Comparison of ENCODE assay signal across 9 cellular contexts in genomic region chr11:44309483-44310197, GRCh38. TPM values are rescaled to one million over a fixed set of nuclear protein-coding genes. Genes with fewer than 3 reads are reported as not detected.
A peak's percentile ranks its signal among the peaks of the same experiment; 100 is the strongest.
DNase-seq lines count a peak whose midpoint lies in the region; TF ChIP-seq lines count a peak whose summit lies in the region.
"Had no signal": no experiment of that assay in that cellular context is flagged by ENCODE, and none has a peak within 500 bp of the region (broad histone marks: within the 10 kb centered on the region; RNA-seq: fewer than 3 reads in every experiment).

ALX4 (minus strand) TSS chr11:44310139; CDS start chr11:44310062, 77 bp downstream.

- peak; percentile 9 for DNase-seq in NCI-H1105 (lab: John Stamatoyannopoulos, UW)
- no peak for DNase-seq in NCI-H1105 treated with DMSO at 0.1 percent for 48 hours (lab: John Stamatoyannopoulos, UW)
- DNase-seq in Peyer's patch = no peak
- peak; percentile 33 for DNase-seq in epithelial cell of esophagus (ENCODE audit: low read depth)
- DNase-seq in LoVo (ENCODE audit: low spot score) = no peak
- no peak for DNase-seq in AML-193 (lab: John Stamatoyannopoulos, UW)
- DNase-seq in SHP77 (lab: John Stamatoyannopoulos, UW) = no peak

- H3K36me3 ChIP-seq in Peyer's patch (no peaks in the 10 kb centered on the region), parathyroid adenoma (ENCODE audit: control insufficient read depth, insufficient read depth, low read length) (no peaks in the 10 kb centered on the region)

- H3K4me3 ChIP-seq in Peyer's patch (peak within 1 kb of the TSS in 3 of 4 donors; percentile 18 to 27 (median 26)), epithelial cell of esophagus (ENCODE audit: low read length) (no peak within 1 kb of the TSS), parathyroid adenoma (ENCODE audit: low read depth, low read length) (peak within 1 kb of the TSS; percentile 20)

- H3K9ac ChIP-seq in parathyroid adenoma = no peak within 1 kb of the TSS

- H3K79me2 ChIP-seq in parathyroid adenoma = no peaks in the 10 kb centered on the region

- peak within 1 kb of the TSS; percentile 45 for H3K4me2 ChIP-seq in parathyroid adenoma (ENCODE audit: low read length)

- H3K27me3 ChIP-seq in Peyer's patch (peaks cover 0 to 71% of the 10 kb centered on the region in 2 donors), parathyroid adenoma (ENCODE audit: control insufficient read depth, insufficient read depth, low read length) (peaks cover 5% of the 10 kb centered on the region)

- no peaks in the 10 kb centered on the region for H3K9me3 ChIP-seq in Peyer's patch
- no peaks in the 10 kb centered on the region for H3K9me3 ChIP-seq in parathyroid adenoma (ENCODE audit: control insufficient read depth, low read length)

- H3K4me1 ChIP-seq in Peyer's patch = peaks cover 0 to 34% (median 16%) of the 10 kb centered on the region in 4 donors
- no peaks in the 10 kb centered on the region for H3K4me1 ChIP-seq in parathyroid adenoma

- TF ChIP-seq POLR2A in Peyer's patch (IDR thresholded peaks at IDR 0.05) = no peak

- peak within 1 kb of the TSS; percentile 33 for H2AFZ ChIP-seq in parathyroid adenoma

- no peak for TF ChIP-seq CTCF in Peyer's patch (IDR thresholded peaks at IDR 0.05)
- no peak for TF ChIP-seq CTCF in epithelial cell of esophagus (IDR thresholded peaks at IDR 0.05; ENCODE audit: insufficient read depth, low read depth, low read length, missing control alignments)
- TF ChIP-seq CTCF in parathyroid adenoma (IDR thresholded peaks at IDR 0.05) = no peak

- no peak within 1 kb of the TSS for H3K27ac ChIP-seq in Peyer's patch
- no peak within 1 kb of the TSS for H3K27ac ChIP-seq in parathyroid adenoma

RNA-seq across cellular contexts. Expression of gene ALX4, which starts in this region (rescaled TPM):
- total RNA-seq in Peyer's patch = not detected
- total RNA-seq: T-helper 1 cell treated with Interleukin-12 subunit alpha and Interleukin-12 subunit beta and Interleukin-4 antibody, amounts not matched to agents 30 ng/mL and 1 ng/mL, for 36 hours had no signal

Comparison
In these comparisons a context has a peak if more than half of its experiments do, and no peak if none do; other contexts are left out.
1. DNase-seq: peak in NCI-H1105 (single experiment) and epithelial cell of esophagus (single experiment); none in NCI-H1105 treated with DMSO at 0.1 percent for 48 hours (single experiment), Peyer's patch (0 of 3), LoVo (single experiment), AML-193 (0 of 2) and SHP77 (0 of 2).